ENCODE assay signal across 27 cellular contexts in genomic region chr18:28095041-28095440, GRCh38.
DNase-seq lines count a peak whose midpoint lies in the region; ATAC-seq, FAIRE-seq and TF ChIP-seq lines count a peak whose summit lies in the region.
"Had no signal": no experiment of that assay in that cellular context is flagged by ENCODE, and none has a peak within 500 bp of the region (broad histone marks: within the 10 kb centered on the region; RNA-seq: fewer than 3 reads in every experiment).

No MANE protein-coding gene starts in this region.

- TF ChIP-seq CTCF in bronchial epithelial cell (IDR thresholded peaks at IDR 0.05; ENCODE audit: insufficient read depth, low read length, severe bottlenecking) (no peak), osteoblast (IDR thresholded peaks at IDR 0.05; ENCODE audit: extremely low read depth, low read depth, low read length) (no peak), BE2C (IDR thresholded peaks at IDR 0.05; ENCODE audit: low read depth, low read length) (no peak), OCI-LY7 (conservative IDR thresholded peaks at IDR 0.05; ENCODE audit: low read length) (no peak)

- ATAC-seq in HG03159 (IDR thresholded peaks at IDR 0.05; ENCODE audit: unreplicated experiment) = no peak
- ATAC-seq: heart left ventricle had no signal

- BruUV-seq in OCI-LY7 (replicated peaks; lab: Mats Ljungman, UMichigan) = no TSS peak

- DNase-seq in EL = peak; percentile 73
- DNase-seq in RCC 7860 (ENCODE audit: low spot score) = peak; percentile 22
- peak; percentile 28 for DNase-seq in bronchial epithelial cell (ENCODE audit: low read depth)
- peak; percentile 42 for DNase-seq in osteoblast (ENCODE audit: insufficient read length, low spot score, missing footprints)
- no peak for DNase-seq in BE2C
- DNase-seq in OCI-LY7 (ENCODE audit: low spot score) = no peak
- DNase-seq in NCI-H128 (lab: John Stamatoyannopoulos, UW; ENCODE audit: unreplicated experiment) = no peak
- DNase-seq: activated CD4-positive, alpha-beta T cell treated with anti-CD3 and anti-CD28 coated beads for 48 hours; activated CD8-positive, alpha-beta memory T cell treated with anti-CD3 and anti-CD28 coated beads for 24 hours; activated effector memory CD4-positive, alpha-beta T cell treated with Interleukin-2 at 50 U/mL for 16 hours; cerebellar nuclear complex; heart left ventricle; NCI-H1417 treated with DMSO at 0.1 percent for 48 hours; NCI-H2081; NCI-H345; NCI-H774; ovary; retina; small intestine; stimulated activated CD4-positive, alpha-beta T cell treated with anti-CD3 and anti-CD28 coated beads, Interleukin-1b, Interleukin-23, amount 100 ng/mL, for 48 hours; trophoblast cell; WERI-Rb-1 had no signal

- POLR2A ChIA-PET in OCI-LY7 (lab: Charles Lee) = no interaction called here

- H3K27ac ChIP-seq in osteoblast (ENCODE audit: low read depth, low read length) = peak overlapping the region; percentile 56
- H3K27ac ChIP-seq in OCI-LY7 (ENCODE audit: low read depth, low read length, poor library complexity, severe bottlenecking) = no peak overlapping the region
- H3K27ac ChIP-seq: ascending aorta, heart left ventricle, KMS-11, ovary, WERI-Rb-1 had no signal

- FAIRE-seq in RCC 7860 (lab: Jason Lieb, UNC) = no peak
- FAIRE-seq in bronchial epithelial cell (lab: Jason Lieb, UNC) = no peak
- FAIRE-seq: endothelial cell of umbilical vein, GM12892, small intestine had no signal

- H3K9me2 ChIP-seq in OCI-LY7 (ENCODE audit: insufficient read depth, low read length) = no peaks in the 10 kb centered on the region; the same call in 1 of the 2 replicates

- no peak overlapping the region for H3K4me3 ChIP-seq in bronchial epithelial cell (ENCODE audit: low read depth, low read length)
- H3K4me3 ChIP-seq in osteoblast (ENCODE audit: insufficient read depth, low read length) = no peak overlapping the region
- no peak overlapping the region for H3K4me3 ChIP-seq in BE2C (ENCODE audit: low read depth, low read length)
- no peak overlapping the region for H3K4me3 ChIP-seq in OCI-LY7 (ENCODE audit: low read depth, low read length, poor library complexity, severe bottlenecking)
- H3K4me3 ChIP-seq: ascending aorta, heart left ventricle, ovary had no signal

- H3K27me3 ChIP-seq in bronchial epithelial cell (ENCODE audit: control insufficient read depth, insufficient read depth, low read length) (no peaks in the 10 kb centered on the region), osteoblast (ENCODE audit: insufficient read depth, low read length) (no peaks in the 10 kb centered on the region), BE2C (no peaks in the 10 kb centered on the region)
- H3K27me3 ChIP-seq: ascending aorta, heart left ventricle, ovary had no signal

- H4K20me1 ChIP-seq in osteoblast (ENCODE audit: insufficient read depth, low read length) = no peaks in the 10 kb centered on the region
- H4K20me1 ChIP-seq in OCI-LY7 (ENCODE audit: insufficient read depth, low read length) = no peaks in the 10 kb centered on the region

- no peaks in the 10 kb centered on the region for H3K9me3 ChIP-seq in osteoblast (ENCODE audit: low read depth, low read length)
- H3K9me3 ChIP-seq in BE2C = no peaks in the 10 kb centered on the region
- no peaks in the 10 kb centered on the region for H3K9me3 ChIP-seq in OCI-LY7 (ENCODE audit: low read length)
- H3K9me3 ChIP-seq: ascending aorta, ovary had no signal

- CTCF ChIA-PET in OCI-LY7 (lab: Charles Lee; ENCODE audit: unreplicated experiment) = no interaction called here

- H3K4me1 ChIP-seq in osteoblast (ENCODE audit: insufficient read depth, low read length) = peaks cover 13% of the 10 kb centered on the region
- no peaks in the 10 kb centered on the region; the same call in 1 of the 2 replicates for H3K4me1 ChIP-seq in BE2C
- no peaks in the 10 kb centered on the region for H3K4me1 ChIP-seq in OCI-LY7 (ENCODE audit: insufficient read depth, low read length, poor library complexity, severe bottlenecking)
- H3K4me1 ChIP-seq: ascending aorta had no signal

- H3K36me3 ChIP-seq in bronchial epithelial cell (ENCODE audit: control insufficient read depth, insufficient read depth, low read length) (no peaks in the 10 kb centered on the region), osteoblast (ENCODE audit: insufficient read depth, low read length) (peaks cover 2% of the 10 kb centered on the region), BE2C (no peaks in the 10 kb centered on the region), OCI-LY7 (ENCODE audit: insufficient read depth, low read length) (no peaks in the 10 kb centered on the region)
- H3K36me3 ChIP-seq: ascending aorta, heart left ventricle, ovary had no signal

- H3K79me2 ChIP-seq in osteoblast (ENCODE audit: insufficient read depth, low read length) (peaks cover 58% of the 10 kb centered on the region), OCI-LY7 (ENCODE audit: insufficient read depth, low read depth, low read length) (no peaks in the 10 kb centered on the region)

- intact Hi-C loops in OCI-LY7 (cut with micrococcal nuclease; ENCODE audit: unreplicated experiment) = no loop called here

- H2AFZ ChIP-seq in osteoblast (ENCODE audit: low read length) (no peak overlapping the region), OCI-LY7 (ENCODE audit: low read length) (no peak overlapping the region)

- H3K4me2 ChIP-seq in osteoblast (ENCODE audit: insufficient read depth, low read length) (peak overlapping the region; percentile 48), OCI-LY7 (ENCODE audit: low read length) (no peak overlapping the region)
- H3K4me2 ChIP-seq: KMS-11 had no signal

Comparison
In these comparisons a context has a peak if more than half of its experiments do, and no peak if none do; other contexts are left out.
1. DNase-seq: peak in EL (single experiment), RCC 7860 (single experiment), bronchial epithelial cell (single experiment) and osteoblast (single experiment); none in BE2C (single experiment), OCI-LY7 (single experiment) and NCI-H128 (single experiment).